ENCODE assay signal across 29 cellular contexts in genomic region chr4:76712564-76712963, GRCh38.
"Had no signal": no experiment of that assay in that cellular context is flagged by ENCODE, and none has a peak within 500 bp of the region (broad histone marks: within the 10 kb centered on the region; RNA-seq: fewer than 3 reads in every experiment).

No MANE protein-coding gene starts in this region.

- H3K27ac Mint-ChIP-seq: activated CD4-positive, alpha-beta memory T cell treated with anti-CD3 and anti-CD28 coated beads, Interleukin-2, amount 10 ng/mL, durations not matched to agents 7 days and 5 days; activated CD4-positive, alpha-beta T cell treated with anti-CD3 and anti-CD28 coated beads, Interleukin-2, amount 10 ng/mL, durations not matched to agents 24 days and 14 days; activated naive CD4-positive, alpha-beta T cell treated with anti-CD3 and anti-CD28 coated beads, Interleukin-2, amount 10 ng/mL, durations not matched to agents 7 days and 5 days; dendritic cell treated with granulocyte-macrophage colony-stimulating factor and Interleukin-4, amounts not matched to agents 40 ng/mL and 50 ng/mL, for 4 days; natural killer cell treated with Interleukin-12 subunit alpha and Interleukin-12 subunit beta and Interleukin-15 and Interleukin-18, amount 100 ng/mL, for 72 hours; progenitor cell of endocrine pancreas; stimulated activated naive CD8-positive, alpha-beta T cell treated with anti-CD3 and anti-CD28 coated beads, Interleukin-15, Interleukin-2, amounts not matched to agents 100 ng/mL and 50 ng/mL, for 24 hours; T-helper 2 cell treated with Interferon-gamma antibody and Interleukin-4, amounts not matched to agents 5 μg/mL and 100 μg/mL, for 36 hours had no signal

- H3K4me3 ChIP-seq: body of pancreas, gastrocnemius medialis, sigmoid colon, spleen, tibial nerve had no signal

- H3K4me3 Mint-ChIP-seq: activated CD4-positive, alpha-beta memory T cell treated with anti-CD3 and anti-CD28 coated beads, Interleukin-2, amount 10 ng/mL, durations not matched to agents 7 days and 5 days; activated CD4-positive, alpha-beta T cell treated with anti-CD3 and anti-CD28 coated beads, Interleukin-2, amount 10 ng/mL, durations not matched to agents 24 days and 14 days; activated naive CD4-positive, alpha-beta T cell treated with anti-CD3 and anti-CD28 coated beads, Interleukin-2, amount 10 ng/mL, durations not matched to agents 7 days and 5 days; dendritic cell treated with granulocyte-macrophage colony-stimulating factor and Interleukin-4, amounts not matched to agents 40 ng/mL and 50 ng/mL, for 4 days; natural killer cell treated with Interleukin-12 subunit alpha and Interleukin-12 subunit beta and Interleukin-15 and Interleukin-18, amount 100 ng/mL, for 72 hours; stimulated activated naive CD8-positive, alpha-beta T cell treated with anti-CD3 and anti-CD28 coated beads, Interleukin-15, Interleukin-2, amounts not matched to agents 100 ng/mL and 50 ng/mL, for 24 hours; T-helper 2 cell treated with Interferon-gamma antibody and Interleukin-4, amounts not matched to agents 5 μg/mL and 100 μg/mL, for 36 hours had no signal

- H3K9me3 ChIP-seq: body of pancreas, gastrocnemius medialis, sigmoid colon, spleen, tibial nerve had no signal

- H3K4me1 ChIP-seq: gastrocnemius medialis, spleen had no signal

- FAIRE-seq: endometrium, urothelium cell line had no signal

- H3K36me3 Mint-ChIP-seq: activated naive CD4-positive, alpha-beta T cell treated with anti-CD3 and anti-CD28 coated beads, Interleukin-2, amount 10 ng/mL, durations not matched to agents 7 days and 5 days; natural killer cell treated with Interleukin-12 subunit alpha and Interleukin-12 subunit beta and Interleukin-15 and Interleukin-18, amount 100 ng/mL, for 72 hours had no signal

- H3K9me3 Mint-ChIP-seq: activated CD4-positive, alpha-beta memory T cell treated with anti-CD3 and anti-CD28 coated beads, Interleukin-2, amount 10 ng/mL, durations not matched to agents 7 days and 5 days; activated CD4-positive, alpha-beta T cell treated with anti-CD3 and anti-CD28 coated beads, Interleukin-2, amount 10 ng/mL, durations not matched to agents 24 days and 14 days; activated naive CD4-positive, alpha-beta T cell treated with anti-CD3 and anti-CD28 coated beads, Interleukin-2, amount 10 ng/mL, durations not matched to agents 7 days and 5 days; dendritic cell treated with granulocyte-macrophage colony-stimulating factor and Interleukin-4, amounts not matched to agents 40 ng/mL and 50 ng/mL, for 4 days; natural killer cell treated with Interleukin-12 subunit alpha and Interleukin-12 subunit beta and Interleukin-15 and Interleukin-18, amount 100 ng/mL, for 72 hours; stimulated activated naive CD8-positive, alpha-beta T cell treated with anti-CD3 and anti-CD28 coated beads, Interleukin-15, Interleukin-2, amounts not matched to agents 100 ng/mL and 50 ng/mL, for 24 hours; T-helper 2 cell treated with Interferon-gamma antibody and Interleukin-4, amounts not matched to agents 5 μg/mL and 100 μg/mL, for 36 hours had no signal

- H3K27ac ChIP-seq: body of pancreas, gastrocnemius medialis, sigmoid colon, spleen, VCaP had no signal

- H3K27me3 Mint-ChIP-seq: progenitor cell of endocrine pancreas; stimulated activated naive CD8-positive, alpha-beta T cell treated with anti-CD3 and anti-CD28 coated beads, Interleukin-15, Interleukin-2, amounts not matched to agents 100 ng/mL and 50 ng/mL, for 24 hours had no signal

- DNase-seq: activated CD4-positive, alpha-beta memory T cell treated with anti-CD3 and anti-CD28 coated beads, Interleukin-2, amount 10 ng/mL, durations not matched to agents 7 days and 5 days; activated CD4-positive, alpha-beta T cell treated with anti-CD3 and anti-CD28 coated beads, Interleukin-2, amount 10 ng/mL, durations not matched to agents 24 days and 14 days; activated effector memory CD4-positive, alpha-beta T cell treated with anti-CD3 and anti-CD28 coated beads, Interleukin-2, amount 50 U/mL, for 16 hours; activated naive CD4-positive, alpha-beta T cell treated with anti-CD3 and anti-CD28 coated beads, Interleukin-2, amount 10 ng/mL, durations not matched to agents 7 days and 5 days; activated T-cell treated with anti-CD3 and anti-CD28 coated beads for 4 hours; amygdala; body of pancreas; caudate nucleus; effector CD4-positive, alpha-beta T cell; gastrocnemius medialis; hippocampal formation; left ventricle myocardium superior; mammary epithelial cell; midbrain; retina; sigmoid colon; spleen; stimulated activated CD4-positive, alpha-beta T cell treated with anti-CD3 and anti-CD28 coated beads, Interleukin-4, amount 100 ng/mL, for 24 hours; substantia nigra had no signal

- H3K36me3 ChIP-seq: gastrocnemius medialis, spleen, tibial nerve had no signal

- H3K27me3 ChIP-seq: body of pancreas, gastrocnemius medialis, sigmoid colon, spleen, tibial nerve had no signal

- ATAC-seq: activated CD4-positive, CD25-positive, alpha-beta regulatory T cell treated with anti-CD3 and anti-CD28 coated beads, Interleukin-2, amount 50 U/mL, for 24 hours; body of pancreas; gastrocnemius medialis; left ventricle myocardium superior; natural killer cell treated with Interleukin-12 subunit alpha and Interleukin-12 subunit beta and Interleukin-15 and Interleukin-18, amount 100 ng/mL, for 72 hours had no signal
